Comparison of ENCODE assay signal across 8 cellular contexts in genomic region chr2:70143314-70144150, GRCh38. TPM values are rescaled to one million over a fixed set of nuclear protein-coding genes. Genes with fewer than 3 reads are reported as not detected.
A peak's percentile ranks its signal among the peaks of the same experiment; 100 is the strongest.
DNase-seq lines count a peak whose midpoint lies in the region; ATAC-seq and TF ChIP-seq lines count a peak whose summit lies in the region.

No MANE protein-coding gene starts in this region.

- peak overlapping the region; percentile 31; the same call in 1 of the 2 replicates for H3K4ac ChIP-seq in H9 (ENCODE audit: low read depth, low read length)

- no peak overlapping the region for H3K23ac ChIP-seq in H9 (ENCODE audit: insufficient read length, low read depth, low read length)

- H3K4me3 Mint-ChIP-seq in CD4-positive, CD25-positive, alpha-beta regulatory T cell, result peak overlapping the region; percentile 90 to 97 (median 92)
- peak overlapping the region; percentile 65 to 73 for H3K4me3 Mint-ChIP-seq in H9

- no peaks in the 10 kb centered on the region for H4K20me1 ChIP-seq in H9 (ENCODE audit: control insufficient read depth, insufficient read depth, insufficient read length)

- peak; percentile 14 to 16 for ATAC-seq in CD4-positive, CD25-positive, alpha-beta regulatory T cell (ENCODE audit: low read depth in 2 of 2)
- ATAC-seq in GM21447 (IDR thresholded peaks at IDR 0.05; ENCODE audit: unreplicated experiment) (no peak), GM19463 (IDR thresholded peaks at IDR 0.05; ENCODE audit: unreplicated experiment) (no peak)

- H3T11ph ChIP-seq in H9 (ENCODE audit: low read length), result no peak overlapping the region

- no peaks in the 10 kb centered on the region for H3K79me1 ChIP-seq in H9 (ENCODE audit: insufficient read depth, low read depth, low read length, poor library complexity, severe bottlenecking)

- H4K8ac ChIP-seq in H9 (replicated peaks; ENCODE audit: insufficient read length, low read depth, low read length), result no peak overlapping the region

- no peak overlapping the region for H2AFZ ChIP-seq in H9 (ENCODE audit: low read length)

- no peak overlapping the region for H3K56ac ChIP-seq in H9 (ENCODE audit: insufficient read length, low read depth, low read length)

- no peak overlapping the region for H2BK20ac ChIP-seq in H9 (ENCODE audit: low read depth, low read length, poor library complexity, severe bottlenecking)

- H3K9ac ChIP-seq in H9 (ENCODE audit: extremely low read depth, insufficient read length, low read length) (peak overlapping the region; percentile 33), iPS-18a (ENCODE audit: low read length) (peak overlapping the region; percentile 94), skeletal muscle satellite cell (ENCODE audit: low read depth, low read length) (peak overlapping the region; percentile 94)

- peak overlapping the region; percentile 100 for H3K27ac Mint-ChIP-seq in CD4-positive, CD25-positive, alpha-beta regulatory T cell
- peak overlapping the region; percentile 71 to 93 (median 92); a peak in 6 of 7 replicates for H3K27ac Mint-ChIP-seq in H9

- peak overlapping the region; percentile 99 for H3K27ac ChIP-seq in CD4-positive, CD25-positive, alpha-beta regulatory T cell (ENCODE audit: insufficient read depth, low read length, poor library complexity, severe bottlenecking)
- H3K27ac ChIP-seq in H9 (ENCODE audit: insufficient read length, low read depth, low read length) (peak overlapping the region; percentile 15), SJSA1 (peak overlapping the region; percentile 84), iPS-18a (ENCODE audit: low read length) (peak overlapping the region; percentile 94)

- H2BK120ac ChIP-seq in H9 (ENCODE audit: low read depth, low read length, poor library complexity, severe bottlenecking), result peak overlapping the region; percentile 51

- no peaks in the 10 kb centered on the region for H3K36me3 ChIP-seq in CD4-positive, CD25-positive, alpha-beta regulatory T cell (ENCODE audit: control insufficient read depth, insufficient read depth, low read length)
- H3K36me3 ChIP-seq in SJSA1 (peaks cover 5% of the 10 kb centered on the region; the same call in 1 of the 2 replicates), iPS-18a (ENCODE audit: control insufficient read depth, low read depth, low read length) (no peaks in the 10 kb centered on the region), skeletal muscle satellite cell (ENCODE audit: insufficient read depth, low read length) (no peaks in the 10 kb centered on the region)

- peaks cover 5% of the 10 kb centered on the region for H3K23me2 ChIP-seq in H9 (ENCODE audit: insufficient read length, low read depth, low read length, poor library complexity, severe bottlenecking)

- no peak overlapping the region for H2BK12ac ChIP-seq in H9 (ENCODE audit: insufficient read length, low read depth, low read length)

- H3K4me2 ChIP-seq in H9 (ENCODE audit: insufficient read depth, insufficient read length, low read length) (peak overlapping the region; percentile 21), skeletal muscle satellite cell (ENCODE audit: low read length) (peak overlapping the region; percentile 84)

- H3K9me3 Mint-ChIP-seq in CD4-positive, CD25-positive, alpha-beta regulatory T cell, result peaks cover 0 to 1% (median 0%) of the 10 kb centered on the region in 7 donors
- peaks cover 0 to under 1% of the 10 kb centered on the region in 2 experiments; a peak in 2 of 5 replicates for H3K9me3 Mint-ChIP-seq in H9

- no peak overlapping the region for H2BK15ac ChIP-seq in H9 (ENCODE audit: low read depth, low read length)

- no peak overlapping the region for H2BK5ac ChIP-seq in H9 (ENCODE audit: insufficient read length, low read length)

- H3K79me2 ChIP-seq in H9 (ENCODE audit: insufficient read depth, low read length), result no peaks in the 10 kb centered on the region

- in situ Hi-C loops in astrocyte of the spinal cord (cut with HindIII; ENCODE audit: low sequenced_read_pairs), result no loop called here

- peak overlapping the region; percentile 42; the same call in 1 of the 2 replicates for H3K14ac ChIP-seq in H9 (ENCODE audit: insufficient read depth, low read length)

- H3K27me3 Mint-ChIP-seq in CD4-positive, CD25-positive, alpha-beta regulatory T cell, result peaks cover 12% of the 10 kb centered on the region
- H3K27me3 Mint-ChIP-seq in H9 (ENCODE audit: low read depth), result no peaks in the 10 kb centered on the region

- peak overlapping the region; percentile 51 for H3K18ac ChIP-seq in H9 (ENCODE audit: insufficient read length, low read depth, low read length)

- no peaks in the 10 kb centered on the region for H3K9me3 ChIP-seq in CD4-positive, CD25-positive, alpha-beta regulatory T cell (ENCODE audit: control insufficient read depth in 2 of 2, low read length in 2 of 2)
- no peaks in the 10 kb centered on the region for H3K9me3 ChIP-seq in H9 (ENCODE audit: control insufficient read depth, low read depth, low read length)
- no peaks in the 10 kb centered on the region for H3K9me3 ChIP-seq in SJSA1 (replicated peaks)
- H3K9me3 ChIP-seq in iPS-18a (ENCODE audit: control insufficient read depth, low read depth, low read length), result no peaks in the 10 kb centered on the region
- H3K9me3 ChIP-seq in skeletal muscle satellite cell (replicated peaks; ENCODE audit: low read length), result no peaks in the 10 kb centered on the region

- H3K4me1 ChIP-seq in CD4-positive, CD25-positive, alpha-beta regulatory T cell (ENCODE audit: control insufficient read depth, insufficient read depth, low read length, poor library complexity, severe bottlenecking), result peaks cover 45% of the 10 kb centered on the region
- peaks cover 7% of the 10 kb centered on the region; the same call in 1 of the 2 replicates for H3K4me1 ChIP-seq in H9 (ENCODE audit: insufficient read depth, low read length)
- peaks cover 21% of the 10 kb centered on the region for H3K4me1 ChIP-seq in SJSA1 (replicated peaks)
- H3K4me1 ChIP-seq in iPS-18a (ENCODE audit: control insufficient read depth, low read depth, low read length), result peaks cover 28% of the 10 kb centered on the region
- H3K4me1 ChIP-seq in skeletal muscle satellite cell (ENCODE audit: control insufficient read depth, insufficient read depth, low read length), result peaks cover 19% of the 10 kb centered on the region

- H3K4me1 Mint-ChIP-seq in CD4-positive, CD25-positive, alpha-beta regulatory T cell, result peaks cover 19 to 63% (median 40%) of the 10 kb centered on the region in 4 donors
- peaks cover 33 to 42% of the 10 kb centered on the region in 2 experiments for H3K4me1 Mint-ChIP-seq in H9

- H3K36me3 Mint-ChIP-seq in CD4-positive, CD25-positive, alpha-beta regulatory T cell, result no peaks in the 10 kb centered on the region
- H3K36me3 Mint-ChIP-seq in H9 (ENCODE audit: insufficient read depth in 1 of 3, low read depth in 3 of 3), result peaks cover 0 to under 1% (median under 1%) of the 10 kb centered on the region in 3 experiments; a peak in 3 of 7 replicates

- H2AK5ac ChIP-seq in H9 (ENCODE audit: insufficient read length, low read length), result no peak overlapping the region

- H4K5ac ChIP-seq in H9 (ENCODE audit: insufficient read length, low read depth, low read length), result no peak overlapping the region

- H3K27me3 ChIP-seq in CD4-positive, CD25-positive, alpha-beta regulatory T cell (ENCODE audit: control insufficient read depth, insufficient read depth, low read length), result no peaks in the 10 kb centered on the region
- no peaks in the 10 kb centered on the region for H3K27me3 ChIP-seq in H9 (ENCODE audit: insufficient read depth, low read length)
- H3K27me3 ChIP-seq in SJSA1 (replicated peaks), result no peaks in the 10 kb centered on the region
- no peaks in the 10 kb centered on the region for H3K27me3 ChIP-seq in iPS-18a (ENCODE audit: control insufficient read depth, insufficient read depth, low read length)
- H3K27me3 ChIP-seq in skeletal muscle satellite cell (ENCODE audit: control insufficient read depth, insufficient read depth, low read length), result no peaks in the 10 kb centered on the region

- peak; percentile 39 to 82 (median 61) for DNase-seq in CD4-positive, CD25-positive, alpha-beta regulatory T cell
- DNase-seq in H9 (peak; percentile 51), SJSA1 (ENCODE audit: low read depth in 1 of 2, low spot score in 2 of 2) (peak; percentile 50 to 52), astrocyte of the spinal cord (ENCODE audit: low read depth, low spot score) (peak; percentile 37)

- H3K4me3 ChIP-seq in CD4-positive, CD25-positive, alpha-beta regulatory T cell (ENCODE audit: low read depth, low read length), result peak overlapping the region; percentile 97
- H3K4me3 ChIP-seq in SJSA1, result peak overlapping the region; percentile 34
- H3K4me3 ChIP-seq in astrocyte of the spinal cord (ENCODE audit: low read depth, low read length), result peak overlapping the region; percentile 35
- H3K4me3 ChIP-seq in iPS-18a (ENCODE audit: low read length), result peak overlapping the region; percentile 65
- peak overlapping the region; percentile 65 for H3K4me3 ChIP-seq in skeletal muscle satellite cell (ENCODE audit: low read length)

- WGBS in H9 (ENCODE audit: extremely low coverage, insufficient read length, low lambda C conversion rate), result no CpG with 5 or more reads among the region's 18 CpGs

- H4K91ac ChIP-seq in H9 (ENCODE audit: insufficient read length, low read depth, low read length), result no peak overlapping the region

- TF ChIP-seq CTCF in H9 (conservative IDR thresholded peaks at IDR 0.05) (no peak), astrocyte of the spinal cord (IDR thresholded peaks at IDR 0.05; ENCODE audit: low read depth, low read length) (no peak)

RNA-seq across cellular contexts. Expression of gene C2orf42, which starts 47.3 kb away (rescaled TPM):
- 21.0 TPM for total RNA-seq in CD4-positive, CD25-positive, alpha-beta regulatory T cell
- polyA plus RNA-seq in CD4-positive, CD25-positive, alpha-beta regulatory T cell, result 10 to 100 TPM; 21.9 to 38.4 (median 30.7) TPM
- total RNA-seq in H9 (2021), result 14.8 and 19.0 TPM in 2 replicates
- 12.7 and 13.7 TPM in 2 replicates for total RNA-seq in SJSA1 (2014; rRNA removed; shearing (Covaris generic))
- total RNA-seq in skeletal muscle satellite cell (2012; rRNA removed), result 12.7 and 15.7 TPM in 2 replicates

RNA-seq across cellular contexts. Expression of gene PCBP1, which starts 56.3 kb away (rescaled TPM):
- total RNA-seq in CD4-positive, CD25-positive, alpha-beta regulatory T cell, result 330 TPM
- 100 to 1,000 TPM; 131 to 188 (median 173) TPM for polyA plus RNA-seq in CD4-positive, CD25-positive, alpha-beta regulatory T cell
- 457 and 465 TPM in 2 replicates for total RNA-seq in H9 (2021)
- total RNA-seq in SJSA1 (2014; rRNA removed; shearing (Covaris generic)), result 17.7 and 25.2 TPM in 2 replicates
- 44.9 and 51.8 TPM in 2 replicates for total RNA-seq in skeletal muscle satellite cell (2012; rRNA removed)

Comparison
In these comparisons a context has a peak if more than half of its experiments do, and no peak if none do; other contexts are left out.
1. ATAC-seq: peak in CD4-positive, CD25-positive, alpha-beta regulatory T cell (2 of 2); none in GM21447 (single experiment) and GM19463 (single experiment).
2. H3K27ac ChIP-seq: peak in every context shown above with its lines; median percentile 99 in CD4-positive, CD25-positive, alpha-beta regulatory T cell; 94 in iPS-18a; 84 in SJSA1; 15 in H9.
3. H3K4me3 ChIP-seq: peak in every context shown above with its lines; median percentile 97 in CD4-positive, CD25-positive, alpha-beta regulatory T cell; 65 in iPS-18a; 65 in skeletal muscle satellite cell; 35 in astrocyte of the spinal cord; 34 in SJSA1.
4. H3K9ac ChIP-seq: peak in every context shown above with its lines; median percentile 94 in iPS-18a; 94 in skeletal muscle satellite cell; 33 in H9.
5. RNA of gene PCBP1, which starts 56.3 kb away (total RNA-seq): 457 to 465 TPM in H9 and 330 TPM in CD4-positive, CD25-positive, alpha-beta regulatory T cell (single experiment); 17.7 to 25.2 TPM in SJSA1; every median in the first group is over 10 times any median in the second.
6. Peak in every context shown above with its lines, with median percentiles within 50 percentile points of each other: DNase-seq.